Comparison of ENCODE assay signal across 12 cellular contexts in the genomic region with DNA sequence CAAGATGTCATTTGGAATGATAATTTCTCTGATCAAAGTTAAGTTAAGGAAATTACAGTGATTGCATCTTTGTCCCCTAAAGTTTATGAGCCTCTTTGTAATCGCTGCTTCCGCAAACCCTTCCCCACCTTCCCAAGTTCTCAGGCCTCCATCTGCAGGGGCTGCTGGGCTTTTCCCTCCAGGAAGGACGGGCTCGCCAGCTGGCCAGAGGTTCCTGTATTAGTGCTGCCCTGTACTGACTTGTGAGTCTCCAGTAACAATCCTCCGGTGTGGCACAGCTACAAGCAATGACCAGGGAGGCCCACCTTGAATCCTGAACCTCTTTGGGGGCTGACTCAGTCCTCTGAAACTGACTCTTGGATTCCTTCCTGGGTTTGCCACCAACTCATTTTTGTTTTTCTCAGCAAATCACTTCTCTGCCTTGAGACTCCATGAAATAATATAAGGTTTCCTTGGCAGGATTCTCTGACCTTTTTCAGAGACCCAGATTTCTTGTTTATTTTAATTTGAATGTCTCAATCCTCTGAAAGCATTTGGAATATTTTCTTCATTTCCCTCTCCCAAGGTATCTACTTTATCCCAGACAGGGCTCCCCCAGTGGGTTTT.
DNase-seq lines count a peak whose midpoint lies in the region; ATAC-seq, FAIRE-seq and TF ChIP-seq lines count a peak whose summit lies in the region.
"Had no signal": no experiment of that assay in that cellular context is flagged by ENCODE, and none has a peak within 500 bp of the region (broad histone marks: within the 10 kb centered on the region; RNA-seq: fewer than 3 reads in every experiment).

No MANE protein-coding gene starts in this region.

- H3K4ac ChIP-seq in mesendoderm (ENCODE audit: low read depth, low read length): no peak overlapping the region

- H3K4me1 ChIP-seq in BLaER1 treated with 17β-estradiol and CSF1 and Interleukin-3, amounts not matched to agents 10 nM and 100 nM: peaks cover 59 to 96% (median 72%) of the 10 kb centered on the region in 10 experiments
- peaks cover 62% of the 10 kb centered on the region for H3K4me1 ChIP-seq in lower lobe of right lung
- H3K4me1 ChIP-seq in spleen: peaks cover 13 to 78% (median 52%) of the 10 kb centered on the region in 6 donors
- H3K4me1 ChIP-seq in mesendoderm (ENCODE audit: control insufficient read depth, low read depth, low read length): peaks cover 9% of the 10 kb centered on the region

- H3K9me3 ChIP-seq in BLaER1 treated with 17β-estradiol and CSF1 and Interleukin-3, amounts not matched to agents 10 nM and 100 nM (replicated peaks in 1 of 11): peaks cover 0 to 6% (median 0%) of the 10 kb centered on the region in 11 experiments; a peak in 3 of 22 replicates
- H3K9me3 ChIP-seq in lower lobe of right lung (no peaks in the 10 kb centered on the region), spleen (no peaks in the 10 kb centered on the region)

- H4K5ac ChIP-seq in mesendoderm (ENCODE audit: low read length): no peak overlapping the region

- no peak for TF ChIP-seq CTCF in lower lobe of right lung (IDR thresholded peaks at IDR 0.05)
- TF ChIP-seq CTCF in spleen (IDR thresholded peaks at IDR 0.05 in 8 of 11, conservative IDR thresholded peaks at IDR 0.05 in 3 of 11): no peak

- no peaks in the 10 kb centered on the region for H3K27me3 ChIP-seq in BLaER1 treated with 17β-estradiol and CSF1 and Interleukin-3, amounts not matched to agents 10 nM and 100 nM
- no peaks in the 10 kb centered on the region for H3K27me3 ChIP-seq in lower lobe of right lung (ENCODE audit: low read depth)
- H3K27me3 ChIP-seq in spleen (replicated peaks in 1 of 7): no peaks in the 10 kb centered on the region
- no peaks in the 10 kb centered on the region for H3K27me3 ChIP-seq in mesendoderm (ENCODE audit: insufficient read depth, low read length, poor library complexity)

- no peak for DNase-seq in caudate nucleus (lab: John Stamatoyannopoulos, UW)
- DNase-seq in lower lobe of right lung: no peak
- no peak for DNase-seq in spleen
- no peak for DNase-seq in mesendoderm
- no peak for DNase-seq in stimulated activated naive CD4-positive, alpha-beta T cell treated with Interleukin-2 at 50 U/mL for 16 hours (lab: John Stamatoyannopoulos, UW)
- no peak for DNase-seq in urothelium cell line (ENCODE audit: low spot score)
- no peak for DNase-seq in hypothalamus (lab: John Stamatoyannopoulos, UW)
- DNase-seq: activated CD4-positive, alpha-beta memory T cell treated with anti-CD3 and anti-CD28 coated beads, Interleukin-2, amount 10 ng/mL, durations not matched to agents 7 days and 5 days; activated naive CD4-positive, alpha-beta T cell; DMS79 treated with DMSO at 0.1 percent for 48 hours had no signal

- no peak for ATAC-seq in lower lobe of right lung

- H3K36me3 ChIP-seq in BLaER1 treated with 17β-estradiol and CSF1 and Interleukin-3, amounts not matched to agents 10 nM and 100 nM: no peaks in the 10 kb centered on the region
- no peaks in the 10 kb centered on the region for H3K36me3 ChIP-seq in lower lobe of right lung
- H3K36me3 ChIP-seq in spleen: no peaks in the 10 kb centered on the region
- H3K36me3 ChIP-seq in mesendoderm (ENCODE audit: control insufficient read depth, insufficient read depth, low read length): no peaks in the 10 kb centered on the region

- no peak overlapping the region for H2BK15ac ChIP-seq in mesendoderm (replicated peaks; ENCODE audit: low read depth)

- peak overlapping the region; percentile 11 to 98 (median 56); a peak in 20 of 22 replicates for H3K27ac ChIP-seq in BLaER1 treated with 17β-estradiol and CSF1 and Interleukin-3, amounts not matched to agents 10 nM and 100 nM
- peak overlapping the region; percentile 76 for H3K27ac ChIP-seq in caudate nucleus (ENCODE audit: low read depth, low read length)
- peak overlapping the region; percentile 69 for H3K27ac ChIP-seq in lower lobe of right lung
- H3K27ac ChIP-seq in spleen: peak overlapping the region in 5 of 8 donors; percentile 44 to 82 (median 67)
- H3K27ac ChIP-seq in mesendoderm (ENCODE audit: low read depth, low read length): no peak overlapping the region

- H2AK5ac ChIP-seq in mesendoderm (ENCODE audit: low read length): no peak overlapping the region

- H3K9ac ChIP-seq in BLaER1 treated with 17β-estradiol and CSF1 and Interleukin-3, amounts not matched to agents 10 nM and 100 nM: peak overlapping the region in 9 of 11 experiments; percentile 10 to 91 (median 32); a peak in 11 of 22 replicates
- no peak overlapping the region for H3K9ac ChIP-seq in mesendoderm (ENCODE audit: low read length)

- intact Hi-C loops in lower lobe of right lung (cut with DNase I): no loop called here
- intact Hi-C loops in spleen (cut with DNase I; ENCODE audit: low total_unique reads): no loop called here

- FAIRE-seq in urothelium cell line (lab: Jason Lieb, UNC): no peak
- FAIRE-seq: GM12878 had no signal

- no peak for TF ChIP-seq POLR2A in spleen (IDR thresholded peaks at IDR 0.05)

- H3K18ac ChIP-seq in mesendoderm (ENCODE audit: low read length): no peak overlapping the region

- H3K4me2 ChIP-seq in BLaER1 treated with 17β-estradiol and CSF1 and Interleukin-3, amounts not matched to agents 10 nM and 100 nM: peak overlapping the region; percentile 62 to 89 (median 70)
- H3K4me2 ChIP-seq in mesendoderm (ENCODE audit: low read length): no peak overlapping the region

- H2BK5ac ChIP-seq in mesendoderm (ENCODE audit: low read length): no peak overlapping the region

- no peak overlapping the region for H3K56ac ChIP-seq in mesendoderm (ENCODE audit: low read length)

- no peaks in the 10 kb centered on the region for H3K79me1 ChIP-seq in mesendoderm (ENCODE audit: low read length)

- H3K4me3 ChIP-seq in BLaER1 treated with 17β-estradiol and CSF1 and Interleukin-3, amounts not matched to agents 10 nM and 100 nM: peak overlapping the region in 1 of 10 experiments; percentile 23; a peak in 1 of 20 replicates
- H3K4me3 ChIP-seq in lower lobe of right lung: no peak overlapping the region
- no peak overlapping the region for H3K4me3 ChIP-seq in spleen
- no peak overlapping the region for H3K4me3 ChIP-seq in mesendoderm (ENCODE audit: low read length)
- H3K4me3 ChIP-seq: GM12878 had no signal

- WGBS in spleen, 5 donors: 88 to 96% (median 92%) methylated on average over 5 of the region's 5 CpGs
- WGBS in mesendoderm (ENCODE audit: extremely low coverage, insufficient coverage, low lambda C conversion rate): no CpG with 5 or more reads among the region's 5 CpGs

- no peak overlapping the region for H3K23ac ChIP-seq in mesendoderm (ENCODE audit: low read length)

- no peak overlapping the region for H4K8ac ChIP-seq in mesendoderm (ENCODE audit: low read depth, low read length)

- H4K20me1 ChIP-seq in BLaER1 treated with 17β-estradiol and CSF1 and Interleukin-3, amounts not matched to agents 10 nM and 100 nM: no peaks in the 10 kb centered on the region

- no peak overlapping the region for H2BK120ac ChIP-seq in mesendoderm (ENCODE audit: low read depth, low read length)

- H3K79me2 ChIP-seq in mesendoderm (ENCODE audit: control insufficient read depth, insufficient read depth, low read length): no peaks in the 10 kb centered on the region
